In genomic region chr9:94166237-94167054, GRCh38 we compare ENCODE assay signal across 8 cellular contexts.
DNase-seq lines count a peak whose midpoint lies in the region; ATAC-seq and TF ChIP-seq lines count a peak whose summit lies in the region.

No MANE protein-coding gene starts in this region.

- no peak for TF ChIP-seq CTCF in AG09319 (IDR thresholded peaks at IDR 0.05; ENCODE audit: low read depth, low read length)

- peak; percentile 60 for ATAC-seq in GM19023 (IDR thresholded peaks at IDR 0.05; ENCODE audit: unreplicated experiment)
- peak; percentile 53 for ATAC-seq in HG03196 (IDR thresholded peaks at IDR 0.05; ENCODE audit: unreplicated experiment)

- DNase-seq in AG09319 (ENCODE audit: extremely low read depth, low read depth) (peak; percentile 98), NCI-H226 (peak; percentile 97), iris pigment epithelial cell (ENCODE audit: low read depth) (peak; percentile 99)
- DNase-seq in activated CD4-positive, CD25-positive, alpha-beta regulatory T cell (lab: John Stamatoyannopoulos, UW), result peak; percentile 81 to 93 (median 87)
- DNase-seq in central memory CD4-positive, alpha-beta T cell, result peak; percentile 93
- peak; percentile 91 to 93 for DNase-seq in stimulated activated CD4-positive, alpha-beta T cell treated with anti-CD3 and anti-CD28 coated beads, Interleukin-12 subunit alpha, Interleukin-12 subunit beta, amount 100 ng/mL, for 24 hours (ENCODE audit: low read depth in 2 of 2)

Comparison
In these comparisons a context has a peak if more than half of its experiments do, and no peak if none do; other contexts are left out.
1. Peak in every context shown above with its lines: DNase-seq and ATAC-seq.